10 cellular contexts compared by ENCODE assay signal in genomic region chr6:37222992-37223391, GRCh38. TPM values are rescaled to one million over a fixed set of nuclear protein-coding genes. Genes with fewer than 3 reads are reported as not detected.
A peak's percentile ranks its signal among the peaks of the same experiment; 100 is the strongest.
DNase-seq lines count a peak whose midpoint lies in the region; ATAC-seq and TF ChIP-seq lines count a peak whose summit lies in the region.
"Had no signal": no experiment of that assay in that cellular context is flagged by ENCODE, and none has a peak within 500 bp of the region (broad histone marks: within the 10 kb centered on the region; RNA-seq: fewer than 3 reads in every experiment).

No MANE protein-coding gene starts in this region.

- no peaks in the 10 kb centered on the region for H3K79me2 ChIP-seq in OCI-LY7 (ENCODE audit: insufficient read depth, low read depth, low read length)
- H3K79me2 ChIP-seq in trophoblast cell (ENCODE audit: control insufficient read depth, insufficient read depth, low read length, poor library complexity): no peaks in the 10 kb centered on the region

- BruUV-seq in Calu3 (replicated peaks; lab: Mats Ljungman, UMichigan): no TSS peak
- BruUV-seq in OCI-LY7 (replicated peaks; lab: Mats Ljungman, UMichigan): no TSS peak

- H3K36me3 ChIP-seq in OCI-LY7 (ENCODE audit: insufficient read depth, low read length): no peaks in the 10 kb centered on the region
- H3K36me3 ChIP-seq in endodermal cell (ENCODE audit: control insufficient read depth, insufficient read depth, low read length): no peaks in the 10 kb centered on the region
- no peaks in the 10 kb centered on the region for H3K36me3 ChIP-seq in trophoblast cell (ENCODE audit: control insufficient read depth in 1 of 2, insufficient read depth in 2 of 2, low read length in 2 of 2)

- DNase-seq in Calu3: no peak
- no peak for DNase-seq in OCI-LY7 (ENCODE audit: low spot score)
- DNase-seq in endodermal cell: no peak
- no peak for DNase-seq in trophoblast cell
- DNase-seq in HPDE6-E6E7 (ENCODE audit: extremely low spot score): no peak

- ATAC-seq in HG03571 (IDR thresholded peaks at IDR 0.05; ENCODE audit: unreplicated experiment) (no peak), HG03108 (IDR thresholded peaks at IDR 0.05; ENCODE audit: unreplicated experiment) (no peak), GM18873 (IDR thresholded peaks at IDR 0.05; ENCODE audit: low FRiP score, unreplicated experiment) (no peak)

- H3K4me2 ChIP-seq in OCI-LY7 (ENCODE audit: low read length) (peak overlapping the region; percentile 84), trophoblast cell (ENCODE audit: low read length) (peak overlapping the region; percentile 74)

- peaks cover 4% of the 10 kb centered on the region for H3K79me1 ChIP-seq in trophoblast cell (ENCODE audit: low read length)

- H3K9me2 ChIP-seq in OCI-LY7 (ENCODE audit: insufficient read depth, low read length): no peaks in the 10 kb centered on the region

- H4K12ac ChIP-seq in trophoblast cell (ENCODE audit: low read depth, low read length): no peak overlapping the region

- H3K4me3 ChIP-seq in OCI-LY7 (ENCODE audit: low read depth, low read length, poor library complexity, severe bottlenecking): peak overlapping the region; percentile 68
- H3K4me3 ChIP-seq in endodermal cell (ENCODE audit: low read length): peak overlapping the region; percentile 76
- no peak overlapping the region for H3K4me3 ChIP-seq in trophoblast cell (ENCODE audit: low read depth, low read length)

- no peaks in the 10 kb centered on the region for H3K27me3 ChIP-seq in endodermal cell (ENCODE audit: control insufficient read depth, insufficient read depth, low read length, poor library complexity, severe bottlenecking)
- no peaks in the 10 kb centered on the region for H3K27me3 ChIP-seq in trophoblast cell (ENCODE audit: insufficient read depth, low read length)
- H3K27me3 ChIP-seq: foreskin keratinocyte had no signal

- peak overlapping the region; percentile 68 for H3K4me3 Mint-ChIP-seq in Calu3 (ENCODE audit: low read depth, unreplicated experiment)
- peak overlapping the region; percentile 71 for H3K4me3 Mint-ChIP-seq in endodermal cell

- H4K8ac ChIP-seq in trophoblast cell (ENCODE audit: low read depth, low read length): no peak overlapping the region

- H3K9ac ChIP-seq in endodermal cell (ENCODE audit: extremely low read depth, low read length, poor library complexity, severe bottlenecking) (no peak overlapping the region), trophoblast cell (ENCODE audit: low read length) (no peak overlapping the region)

- H3K9me3 Mint-ChIP-seq in Calu3 (ENCODE audit: low read depth, unreplicated experiment) (no peaks in the 10 kb centered on the region), endodermal cell (no peaks in the 10 kb centered on the region)

- CTCF ChIA-PET in Calu3 (lab: Charles Lee): interaction anchor here (0.9 to 1.2 kb wide), 5 partner anchors 13 to 35 kb away, joined by 3 to 5 read pairs (median 3); partner anchors contain the start of genes TBC1D22B and TMEM217
- CTCF ChIA-PET in OCI-LY7 (lab: Charles Lee; ENCODE audit: unreplicated experiment): interaction anchor here (1.0 kb wide), 1 partner anchor 16 kb away, joined by 3 read pairs; no protein-coding TSS in a partner anchor

- peak overlapping the region; percentile 92 for H2AFZ ChIP-seq in OCI-LY7 (ENCODE audit: low read length)
- no peak overlapping the region for H2AFZ ChIP-seq in trophoblast cell (ENCODE audit: insufficient read depth, low read length, poor library complexity)

- H2BK12ac ChIP-seq in trophoblast cell (ENCODE audit: low read length): no peak overlapping the region

- no peak overlapping the region for H3K4ac ChIP-seq in trophoblast cell (ENCODE audit: low read depth, low read length)

- H2BK120ac ChIP-seq in trophoblast cell (ENCODE audit: insufficient read depth, low read length, poor library complexity): no peak overlapping the region

- H3K27ac Mint-ChIP-seq in Calu3 (ENCODE audit: unreplicated experiment) (peak overlapping the region; percentile 4), endodermal cell (no peak overlapping the region)

- H3K18ac ChIP-seq in trophoblast cell (ENCODE audit: low read length): no peak overlapping the region

- H3K4me1 Mint-ChIP-seq in Calu3 (ENCODE audit: low read depth, unreplicated experiment) (peaks cover 14% of the 10 kb centered on the region), endodermal cell (peaks cover 7% of the 10 kb centered on the region)

- no peak overlapping the region for H3K14ac ChIP-seq in trophoblast cell (ENCODE audit: low read length)

- peaks cover 8% of the 10 kb centered on the region for H3K4me1 ChIP-seq in OCI-LY7 (ENCODE audit: insufficient read depth, low read length, poor library complexity, severe bottlenecking)
- H3K4me1 ChIP-seq in endodermal cell (ENCODE audit: control insufficient read depth, insufficient read depth, low read length): no peaks in the 10 kb centered on the region
- peaks cover 0 to 5% of the 10 kb centered on the region in 2 experiments for H3K4me1 ChIP-seq in trophoblast cell (ENCODE audit: control insufficient read depth in 1 of 2, insufficient read depth in 2 of 2, low read length in 2 of 2)
- H3K4me1 ChIP-seq: foreskin keratinocyte had no signal

- H4K20me1 ChIP-seq in OCI-LY7 (ENCODE audit: insufficient read depth, low read length): no peaks in the 10 kb centered on the region

- intact Hi-C loops in Calu3 (cut with micrococcal nuclease; ENCODE audit: unreplicated experiment) (no loop called here), OCI-LY7 (cut with micrococcal nuclease; ENCODE audit: unreplicated experiment) (no loop called here)

- H3K36me3 Mint-ChIP-seq in Calu3 (ENCODE audit: insufficient read depth, unreplicated experiment) (peaks cover 15% of the 10 kb centered on the region), endodermal cell (ENCODE audit: low read depth) (no peaks in the 10 kb centered on the region)

- no peak for TF ChIP-seq CTCF in Calu3 (IDR thresholded peaks at IDR 0.05; ENCODE audit: unreplicated experiment)
- TF ChIP-seq CTCF in OCI-LY7 (conservative IDR thresholded peaks at IDR 0.05; ENCODE audit: low read length): no peak
- no peak for TF ChIP-seq CTCF in endodermal cell (conservative IDR thresholded peaks at IDR 0.05)

- H3K27ac ChIP-seq in OCI-LY7 (ENCODE audit: low read depth, low read length, poor library complexity, severe bottlenecking) (no peak overlapping the region), endodermal cell (ENCODE audit: low read depth, low read length) (no peak overlapping the region), trophoblast cell (ENCODE audit: low read depth, low read length) (no peak overlapping the region)
- H3K27ac ChIP-seq: foreskin keratinocyte, HL-60 had no signal

- H3K9me3 ChIP-seq in OCI-LY7 (ENCODE audit: low read length): no peaks in the 10 kb centered on the region
- no peaks in the 10 kb centered on the region for H3K9me3 ChIP-seq in endodermal cell (ENCODE audit: control insufficient read depth, low read length)
- H3K9me3 ChIP-seq in trophoblast cell (ENCODE audit: insufficient read depth, low read depth, low read length): no peaks in the 10 kb centered on the region

- no peak overlapping the region for H2BK5ac ChIP-seq in trophoblast cell (ENCODE audit: low read depth, low read length, poor library complexity)

- H3K27me3 Mint-ChIP-seq in Calu3 (ENCODE audit: unreplicated experiment): no peaks in the 10 kb centered on the region
- H3K27me3 Mint-ChIP-seq in endodermal cell (ENCODE audit: insufficient read depth): no peaks in the 10 kb centered on the region

- POLR2A ChIA-PET in OCI-LY7 (lab: Charles Lee): interaction anchor here (0.6 to 1.3 kb wide), 2 partner anchors 35 to 280 kb away, joined by 3 read pairs; partner anchors contain the start of genes TBC1D22B and TMEM217

- H4K91ac ChIP-seq in trophoblast cell (ENCODE audit: low read depth, low read length): no peak overlapping the region

- no peak overlapping the region for H2AK5ac ChIP-seq in trophoblast cell (ENCODE audit: low read length)

- no peak overlapping the region for H3K23ac ChIP-seq in trophoblast cell (ENCODE audit: low read length)

RNA-seq across cellular contexts. Expression of gene TBC1D22B, which starts 34.6 kb away (rescaled TPM):
- total RNA-seq in Calu3 (2022) (14.6 and 14.8 TPM in 2 replicates), OCI-LY7 (2022) (12.3 and 13.4 TPM in 2 replicates), endodermal cell (10 to 100 TPM; 13.8 to 20.1 TPM)
- total RNA-seq in OCI-LY7 (2014; rRNA removed; shearing (Covaris generic)): 8.0 and 8.7 TPM in 2 replicates
- 13.9 TPM for polyA plus RNA-seq in endodermal cell (2013, experiment 1 of 2)
- 13.1 TPM for polyA plus RNA-seq in endodermal cell (2013, experiment 2 of 2)
- 8.4 TPM in 2 replicates for polyA plus RNA-seq in trophoblast cell (2013)

RNA-seq across cellular contexts. Expression of gene TMEM217, which starts 35.0 kb away (rescaled TPM):
- total RNA-seq in Calu3 (2022) (0.99 and 1.5 TPM in 2 replicates), OCI-LY7 (2022) (0.34 TPM in 1 of 2 replicates, not detected in the other), endodermal cell (1 to 10 TPM in 1 of 2 donors, under 1 TPM in 1; 0.95 to 1.6 TPM)
- not detected in 2 replicates for total RNA-seq in OCI-LY7 (2014; rRNA removed; shearing (Covaris generic))
- polyA plus RNA-seq in endodermal cell (2013, experiment 1 of 2): 0.43 TPM
- 0.41 TPM for polyA plus RNA-seq in endodermal cell (2013, experiment 2 of 2)
- 1.7 and 2.2 TPM in 2 replicates for polyA plus RNA-seq in trophoblast cell (2013)

RNA-seq across cellular contexts. Expression of gene PIM1, which starts 53.0 kb away (rescaled TPM):
- 18.6 and 19.1 TPM in 2 replicates for total RNA-seq in Calu3 (2022)
- total RNA-seq in OCI-LY7 (2014; rRNA removed; shearing (Covaris generic)): 27.4 and 31.4 TPM in 2 replicates
- total RNA-seq in OCI-LY7 (2022): 24.7 and 35.8 TPM in 2 replicates
- total RNA-seq in endodermal cell: 10 to 100 TPM; 43.9 to 65.3 TPM
- 46.6 TPM for polyA plus RNA-seq in endodermal cell (2013, experiment 1 of 2)
- polyA plus RNA-seq in endodermal cell (2013, experiment 2 of 2): 45.2 TPM
- 11.8 and 13.2 TPM in 2 replicates for polyA plus RNA-seq in trophoblast cell (2013)
